ENCODE assay signal across 1 cellular context in the genomic region with DNA sequence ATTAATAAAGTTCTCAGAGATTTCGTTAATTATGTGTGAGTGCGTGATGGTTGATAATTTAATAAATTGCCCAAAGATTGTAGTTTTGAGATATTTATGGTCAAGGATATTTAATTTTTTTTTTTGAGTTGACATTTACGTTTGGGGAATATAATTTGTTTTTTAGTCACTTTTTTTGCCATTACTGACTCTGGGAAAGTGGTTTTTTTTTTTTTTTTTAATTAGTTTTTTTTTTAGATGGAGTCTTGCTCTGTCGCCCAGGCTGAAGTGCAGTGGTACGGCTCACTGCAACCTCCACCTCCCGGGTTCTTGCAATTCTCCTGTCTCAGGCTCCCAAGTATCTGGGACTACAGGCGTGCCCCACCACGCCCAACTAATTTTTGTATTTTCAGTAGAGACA.
TF ChIP-seq lines count a peak whose summit lies in the region.

No MANE protein-coding gene starts in this region.

TF ChIP-seq in H1, 55 proteins besides CTCF, POLR2A, EP300 and RAD21:
- TF ChIP-seq KDM5A (IDR thresholded peaks at IDR 0.05; ENCODE audit: low read length) (no peak), YY1 (IDR thresholded peaks at IDR 0.05; ENCODE audit: low read depth, low read length) (no peak), JUN (IDR thresholded peaks at IDR 0.05; ENCODE audit: low read depth, low read length) (no peak), CHD2 (IDR thresholded peaks at IDR 0.05; ENCODE audit: low read length) (no peak), NANOG (IDR thresholded peaks at IDR 0.05; ENCODE audit: insufficient read depth, low read depth, low read length, poor library complexity, severe bottlenecking) (no peak), CTBP2 (IDR thresholded peaks at IDR 0.05; ENCODE audit: borderline replicate concordance, insufficient read depth, insufficient read length, low read length) (no peak), TBP (IDR thresholded peaks at IDR 0.05; ENCODE audit: low read depth, low read length) (no peak), MAFK (IDR thresholded peaks at IDR 0.05; ENCODE audit: low read depth, low read length) (no peak)
